In the genomic region with DNA sequence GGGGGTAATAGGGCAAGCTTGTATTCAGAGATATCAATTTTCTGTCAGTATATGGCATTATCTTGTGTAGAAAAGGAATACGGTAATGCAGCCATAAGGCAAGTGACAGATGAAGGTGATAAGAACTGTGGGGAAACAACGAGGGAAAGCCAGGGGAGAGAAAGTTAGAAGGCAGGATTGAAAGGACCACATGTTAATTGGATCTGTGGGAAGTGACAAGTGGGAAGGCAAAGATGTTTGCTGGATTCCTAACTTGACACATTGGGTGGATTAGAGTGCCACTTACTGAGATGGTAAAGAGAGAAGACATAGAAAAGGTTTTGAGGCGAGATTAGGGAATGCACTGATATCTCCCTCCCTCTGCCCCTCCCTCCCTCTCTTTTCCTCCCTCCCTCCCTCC, we compare ENCODE assay signal across 5 cellular contexts. TPM values are rescaled to one million over a fixed set of nuclear protein-coding genes. Genes with fewer than 3 reads are reported as not detected.
DNase-seq lines count a peak whose midpoint lies in the region; FAIRE-seq and TF ChIP-seq lines count a peak whose summit lies in the region.
"Not testable (repeated sequence)": the region's sequence is repeated elsewhere in the genome, so short reads cannot be mapped to it uniquely, and the experiment has no call there.

No MANE protein-coding gene starts in this region.

- H4K8ac ChIP-seq in mesendoderm (ENCODE audit: low read depth, low read length) = not testable (repeated sequence)

- DNase-seq in H54 (ENCODE audit: insufficient read length, low spot score); urothelium cell line (ENCODE audit: low spot score): not testable (repeated sequence)
- DNase-seq in NCI-H524 (lab: John Stamatoyannopoulos, UW) = peak; percentile 45 to 71
- DNase-seq in NCI-H82 (lab: John Stamatoyannopoulos, UW) = peak; percentile 49
- peak; percentile 55 for DNase-seq in mesendoderm

- not testable (repeated sequence) for H3K23ac ChIP-seq in mesendoderm (ENCODE audit: low read length)

- not testable (repeated sequence) for H3K27ac ChIP-seq in mesendoderm (ENCODE audit: low read depth, low read length)

- H3K9ac ChIP-seq in mesendoderm (ENCODE audit: low read length) = not testable (repeated sequence)

- H3K36me3 ChIP-seq in mesendoderm (ENCODE audit: control insufficient read depth, insufficient read depth, low read length) = not testable (repeated sequence)

- not testable (repeated sequence) for H3K4me1 ChIP-seq in mesendoderm (ENCODE audit: control insufficient read depth, low read depth, low read length)

- H2BK120ac ChIP-seq in mesendoderm (ENCODE audit: low read depth, low read length) = not testable (repeated sequence)

- H3K4me3 ChIP-seq in mesendoderm (ENCODE audit: low read length) = not testable (repeated sequence)

- not testable (repeated sequence) for TF ChIP-seq POLR2A in H54 (IDR thresholded peaks at IDR 0.05; ENCODE audit: low read depth, low read length)

- not testable (repeated sequence) for H3K4me2 ChIP-seq in mesendoderm (ENCODE audit: low read length)

- H2AK5ac ChIP-seq in mesendoderm (ENCODE audit: low read length) = not testable (repeated sequence)

- not testable (repeated sequence) for H3K79me1 ChIP-seq in mesendoderm (ENCODE audit: low read length)

- not testable (repeated sequence) for H3K18ac ChIP-seq in mesendoderm (ENCODE audit: low read length)

- not testable (repeated sequence) for H3K4ac ChIP-seq in mesendoderm (ENCODE audit: low read depth, low read length)

- H4K5ac ChIP-seq in mesendoderm (ENCODE audit: low read length) = not testable (repeated sequence)

- not testable (repeated sequence) for H3K27me3 ChIP-seq in mesendoderm (ENCODE audit: insufficient read depth, low read length, poor library complexity)

- FAIRE-seq in H54 (lab: Jason Lieb, UNC) = peak; percentile 20
- FAIRE-seq in urothelium cell line (lab: Jason Lieb, UNC) = peak; percentile 27

- H2BK15ac ChIP-seq in mesendoderm (replicated peaks; ENCODE audit: low read depth) = not testable (repeated sequence)

- not testable (repeated sequence) for H3K56ac ChIP-seq in mesendoderm (ENCODE audit: low read length)

- not testable (repeated sequence) for H2BK5ac ChIP-seq in mesendoderm (ENCODE audit: low read length)

- not testable (repeated sequence) for H3K79me2 ChIP-seq in mesendoderm (ENCODE audit: control insufficient read depth, insufficient read depth, low read length)

- WGBS in mesendoderm (ENCODE audit: extremely low coverage, insufficient coverage, low lambda C conversion rate) = no CpG with 5 or more reads among the region's 3 CpGs

RNA-seq across cellular contexts. Expression of gene BDP1, which starts 20.6 kb away (rescaled TPM):
- 15.7 TPM for polyA plus RNA-seq in mesendoderm (2013, experiment 1 of 2)
- 15.1 TPM for polyA plus RNA-seq in mesendoderm (2013, experiment 2 of 2)
